ENCODE assay signal across 23 cellular contexts in genomic region chr2:24025264-24025663, GRCh38. TPM values are rescaled to one million over a fixed set of nuclear protein-coding genes. Genes with fewer than 3 reads are reported as not detected.
"Had no signal": no experiment of that assay in that cellular context is flagged by ENCODE, and none has a peak within 500 bp of the region (broad histone marks: within the 10 kb centered on the region; RNA-seq: fewer than 3 reads in every experiment).

No MANE protein-coding gene starts in this region.

- H3K36me3 ChIP-seq: uterus had no signal

- ATAC-seq: esophagus mucosa; natural killer cell treated with Interleukin-12 subunit alpha and Interleukin-12 subunit beta and Interleukin-15 and Interleukin-18, amount 100 ng/mL, for 72 hours; sciatic nerve; stimulated activated memory B cell treated with anti-CD40 and anti-IgM and Interleukin-4, amounts not matched to agents 10 μg/mL and 1 μg/mL and 100 μg/mL, for 72 hours had no signal

- H3K9me3 Mint-ChIP-seq: activated B cell treated with CpG ODN at 0.5 μM for 24 hours; activated CD4-positive, alpha-beta memory T cell treated with anti-CD3 and anti-CD28 coated beads for 36 hours; activated naive CD4-positive, alpha-beta T cell treated with anti-CD3 and anti-CD28 coated beads, Interleukin-2, amount 50 U/mL, for 24 hours; dendritic cell treated with granulocyte-macrophage colony-stimulating factor and Interleukin-4, amounts not matched to agents 40 ng/mL and 50 ng/mL, for 4 days; natural killer cell treated with Interleukin-12 subunit alpha and Interleukin-12 subunit beta and Interleukin-15 and Interleukin-18, amount 100 ng/mL, for 72 hours; stimulated activated memory B cell treated with anti-CD40 and anti-IgM and Interleukin-4, amounts not matched to agents 10 μg/mL and 1 μg/mL and 100 μg/mL, for 72 hours had no signal

- H3K27me3 Mint-ChIP-seq: activated B cell treated with CpG ODN at 0.5 μM for 24 hours; activated CD4-positive, alpha-beta memory T cell treated with anti-CD3 and anti-CD28 coated beads for 36 hours; activated naive CD4-positive, alpha-beta T cell treated with anti-CD3 and anti-CD28 coated beads, Interleukin-2, amount 50 U/mL, for 24 hours; dendritic cell treated with granulocyte-macrophage colony-stimulating factor and Interleukin-4, amounts not matched to agents 40 ng/mL and 50 ng/mL, for 4 days; natural killer cell treated with Interleukin-12 subunit alpha and Interleukin-12 subunit beta and Interleukin-15 and Interleukin-18, amount 100 ng/mL, for 72 hours; stimulated activated memory B cell treated with anti-CD40 and anti-IgM and Interleukin-4, amounts not matched to agents 10 μg/mL and 1 μg/mL and 100 μg/mL, for 72 hours had no signal

- H3K27me3 ChIP-seq: brain microvascular endothelial cell, uterus had no signal

- DNase-seq: activated B cell treated with CpG ODN at 0.5 μM for 24 hours; activated CD4-positive, alpha-beta memory T cell treated with anti-CD3 and anti-CD28 coated beads for 36 hours; activated CD4-positive, alpha-beta T cell treated with anti-CD3 and anti-CD28 coated beads for 4 hours; activated gamma-delta T cell treated with Interleukin-2 at 50 U/mL for 16 hours; activated T-cell treated with anti-CD3 and anti-CD28 coated beads for 4 hours; aorta; brain microvascular endothelial cell; caudate nucleus; effector CD8-positive, alpha-beta T cell; foreskin melanocyte; small intestine; stimulated activated CD4-positive, alpha-beta T cell treated with anti-CD3 and anti-CD28 coated beads, Interleukin-2, amount 100 ng/mL, for 24 hours; T-helper 1 cell; T-helper 9 cell; trophoblast cell; uterus had no signal

- H3K4me1 Mint-ChIP-seq: activated B cell treated with CpG ODN at 0.5 μM for 24 hours; activated naive CD4-positive, alpha-beta T cell treated with anti-CD3 and anti-CD28 coated beads, Interleukin-2, amount 50 U/mL, for 24 hours; stimulated activated memory B cell treated with anti-CD40 and anti-IgM and Interleukin-4, amounts not matched to agents 10 μg/mL and 1 μg/mL and 100 μg/mL, for 72 hours had no signal

- H3K9me3 ChIP-seq: uterus had no signal

- H3K27ac ChIP-seq: brain microvascular endothelial cell, uterus had no signal

- H3K4me1 ChIP-seq: uterus had no signal

- H3K27ac Mint-ChIP-seq: activated B cell treated with CpG ODN at 0.5 μM for 24 hours; activated CD4-positive, alpha-beta memory T cell treated with anti-CD3 and anti-CD28 coated beads for 36 hours; activated naive CD4-positive, alpha-beta T cell treated with anti-CD3 and anti-CD28 coated beads, Interleukin-2, amount 50 U/mL, for 24 hours; dendritic cell treated with granulocyte-macrophage colony-stimulating factor and Interleukin-4, amounts not matched to agents 40 ng/mL and 50 ng/mL, for 4 days; natural killer cell treated with Interleukin-12 subunit alpha and Interleukin-12 subunit beta and Interleukin-15 and Interleukin-18, amount 100 ng/mL, for 72 hours; stimulated activated memory B cell treated with anti-CD40 and anti-IgM and Interleukin-4, amounts not matched to agents 10 μg/mL and 1 μg/mL and 100 μg/mL, for 72 hours had no signal

- H3K4me3 Mint-ChIP-seq: activated B cell treated with CpG ODN at 0.5 μM for 24 hours; activated CD4-positive, alpha-beta memory T cell treated with anti-CD3 and anti-CD28 coated beads for 36 hours; activated naive CD4-positive, alpha-beta T cell treated with anti-CD3 and anti-CD28 coated beads, Interleukin-2, amount 50 U/mL, for 24 hours; dendritic cell treated with granulocyte-macrophage colony-stimulating factor and Interleukin-4, amounts not matched to agents 40 ng/mL and 50 ng/mL, for 4 days; natural killer cell treated with Interleukin-12 subunit alpha and Interleukin-12 subunit beta and Interleukin-15 and Interleukin-18, amount 100 ng/mL, for 72 hours; stimulated activated memory B cell treated with anti-CD40 and anti-IgM and Interleukin-4, amounts not matched to agents 10 μg/mL and 1 μg/mL and 100 μg/mL, for 72 hours had no signal

- H3K4me3 ChIP-seq: uterus had no signal

RNA-seq across cellular contexts. Expression of gene MFSD2B, which starts 15.4 kb away (rescaled TPM):
- total RNA-seq: activated B cell treated with CpG ODN at 0.5 μM for 24 hours, esophagus mucosa, omental fat pad had no signal
